Comparison of ENCODE assay signal across 8 cellular contexts in genomic region chr6:80132942-80133517, GRCh38. TPM values are rescaled to one million over a fixed set of nuclear protein-coding genes. Genes with fewer than 3 reads are reported as not detected.
DNase-seq lines count a peak whose midpoint lies in the region; ATAC-seq, FAIRE-seq and TF ChIP-seq lines count a peak whose summit lies in the region.

No MANE protein-coding gene starts in this region.

- no peaks in the 10 kb centered on the region for H3K9me3 ChIP-seq in heart right ventricle

- ATAC-seq in heart right ventricle (peak in 6 of 8 donors; percentile 55 to 78 (median 68)), GM18861 (IDR thresholded peaks at IDR 0.05; ENCODE audit: unreplicated experiment) (no peak)

- peak; percentile 29 for FAIRE-seq in GM18507 (lab: Jason Lieb, UNC)

- peaks cover 0 to 42% (median 0%) of the 10 kb centered on the region in 9 donors for H3K36me3 ChIP-seq in heart right ventricle

- CTCF ChIA-PET in AG04449 (lab: Yijun Ruan, JAX): interaction anchor here (0.8 to 1.5 kb wide), 8 partner anchors 12 to 1037 kb away, joined by 3 to 6 read pairs (median 3); no protein-coding TSS in a partner anchor

- POLR2A ChIA-PET in AG04449 (lab: Yijun Ruan, JAX): no interaction called here

- DNase-seq in AG04449 (ENCODE audit: low read depth, low spot score) (no peak), GM18507 (ENCODE audit: extremely low spot score, insufficient read length, low read depth) (no peak), NCI-H226 (peak; percentile 21), heart right ventricle (peak in 1 of 2 donors; percentile 62), renal cortical epithelial cell (ENCODE audit: low read depth) (peak; percentile 40), OCI-M2 (lab: John Stamatoyannopoulos, UW; ENCODE audit: unreplicated experiment) (no peak)
- peak; percentile 9 for DNase-seq in activated naive CD4-positive, alpha-beta T cell treated with Interleukin-2 at 50 U/mL for 16 hours

- peaks cover 0 to 6% (median 5%) of the 10 kb centered on the region in 9 donors for H3K4me1 ChIP-seq in heart right ventricle

- H3K27ac ChIP-seq in heart right ventricle: no peak overlapping the region

- WGBS in heart right ventricle, 2 donors: 56 to 61% methylated on average over 5 of the region's 5 CpGs

- peak; percentile 46 for TF ChIP-seq CTCF in AG04449 (IDR thresholded peaks at IDR 0.05; ENCODE audit: insufficient read depth, low read length, missing control alignments)
- peak in 8 of 9 donors; percentile 34 to 71 (median 62) for TF ChIP-seq CTCF in heart right ventricle (IDR thresholded peaks at IDR 0.05)

- H3K4me3 ChIP-seq in AG04449 (ENCODE audit: low read depth, low read length): no peak overlapping the region
- H3K4me3 ChIP-seq in heart right ventricle: no peak overlapping the region

- no peaks in the 10 kb centered on the region for H3K27me3 ChIP-seq in heart right ventricle

- intact Hi-C loops in heart right ventricle (cut with DNase I): loop anchor here in 2 of 10 donors (10.0 kb wide), 1 partner anchor 202 kb away; no protein-coding TSS in a partner anchor

RNA-seq across cellular contexts. Expression of gene BCKDHB, which starts 26.6 kb away (rescaled TPM):
- total RNA-seq in heart right ventricle: 10 to 100 TPM; 24.9 to 46.4 (median 33.0) TPM
- polyA plus RNA-seq in heart right ventricle: 10 to 100 TPM in 1 of 2 donors, 1 to 10 TPM in 1; 7.1 to 11.1 TPM
- 15.6 and 26.6 TPM in 2 replicates for total RNA-seq in renal cortical epithelial cell

Comparison
In these comparisons a context has a peak if more than half of its experiments do, and no peak if none do; other contexts are left out.
1. DNase-seq: peak in NCI-H226 (single experiment), activated naive CD4-positive, alpha-beta T cell treated with Interleukin-2 at 50 U/mL for 16 hours (single experiment) and renal cortical epithelial cell (single experiment); none in AG04449 (single experiment), GM18507 (single experiment) and OCI-M2 (single experiment).